In the genomic region with DNA sequence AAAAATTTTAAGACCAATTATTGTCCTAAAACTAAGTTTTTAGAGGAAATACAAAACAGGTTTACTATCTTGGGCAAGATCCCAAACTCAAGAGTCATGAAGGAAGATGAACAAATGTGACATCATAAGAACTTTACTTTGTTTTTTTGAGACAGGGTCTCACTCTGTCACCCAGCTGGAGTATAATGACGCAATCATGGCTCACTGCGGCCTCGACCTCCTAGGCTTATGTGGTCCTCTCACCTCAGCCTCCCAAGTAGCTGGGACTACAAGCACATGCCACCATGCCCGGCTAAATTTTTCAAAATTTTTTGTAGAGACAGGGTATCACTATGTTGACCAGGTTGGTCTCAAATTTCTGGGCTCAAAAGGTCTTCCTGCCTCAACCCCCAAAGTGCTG, we compare ENCODE assay signal across 24 cellular contexts.
A peak's percentile ranks its signal among the peaks of the same experiment; 100 is the strongest.
DNase-seq lines count a peak whose midpoint lies in the region; ATAC-seq, FAIRE-seq and TF ChIP-seq lines count a peak whose summit lies in the region.
"Had no signal": no experiment of that assay in that cellular context is flagged by ENCODE, and none has a peak within 500 bp of the region (broad histone marks: within the 10 kb centered on the region; RNA-seq: fewer than 3 reads in every experiment).

No MANE protein-coding gene starts in this region.

- H3K4me1 ChIP-seq in H1 (replicated peaks in 1 of 4; ENCODE audit: control insufficient read depth in 3 of 4, insufficient read depth in 4 of 4, low read length in 3 of 4) (peaks cover 0 to 3% (median 2%) of the 10 kb centered on the region in 4 experiments; a peak in 4 of 7 replicates), trophoblast cell (ENCODE audit: control insufficient read depth in 1 of 2, insufficient read depth in 2 of 2, low read length in 2 of 2) (no peaks in the 10 kb centered on the region)
- H3K4me1 ChIP-seq: Caco-2 had no signal

- H4K12ac ChIP-seq in trophoblast cell (ENCODE audit: low read depth, low read length): peak overlapping the region; percentile 62

- FAIRE-seq in D721Med (lab: Jason Lieb, UNC) (no peak), H1 (lab: Jason Lieb, UNC) (no peak)
- FAIRE-seq: A204.1, GM12891, GM18507 had no signal

- H3K14ac ChIP-seq in H1 (ENCODE audit: insufficient read length) (no peak overlapping the region), trophoblast cell (ENCODE audit: low read length) (no peak overlapping the region)

- H3K4me1 Mint-ChIP-seq in activated CD8-positive, alpha-beta memory T cell treated with anti-CD3 and anti-CD28 coated beads, Interleukin-2, amount 10 ng/mL, durations not matched to agents 7 days and 5 days: no peaks in the 10 kb centered on the region
- H3K4me1 Mint-ChIP-seq: CD4-positive, CD25-positive, alpha-beta regulatory T cell had no signal

- no peak overlapping the region for H3K4me3 Mint-ChIP-seq in activated CD8-positive, alpha-beta memory T cell treated with anti-CD3 and anti-CD28 coated beads, Interleukin-2, amount 10 ng/mL, durations not matched to agents 7 days and 5 days
- H3K4me3 Mint-ChIP-seq: B cell; CD4-positive, CD25-positive, alpha-beta regulatory T cell; CD8-positive, alpha-beta T cell had no signal

- CTCF ChIA-PET in activated CD8-positive, alpha-beta memory T cell treated with anti-CD3 and anti-CD28 coated beads, Interleukin-2, amount 10 ng/mL, durations not matched to agents 7 days and 5 days (lab: Charles Lee): no interaction called here
- CTCF ChIA-PET in H1 (lab: Charles Lee; ENCODE audit: partially characterized antibody): interaction anchor here (0.7 to 2.2 kb wide), 5 partner anchors 9 to 354 kb away, joined by 3 to 5 read pairs (median 3); no protein-coding TSS in a partner anchor

- TF ChIP-seq RAD21 in H1 (IDR thresholded peaks at IDR 0.05 in 1 of 2, conservative IDR thresholded peaks at IDR 0.05 in 1 of 2; ENCODE audit: low read depth in 2 of 2, low read length in 2 of 2): no peak

- no peak overlapping the region for H2BK120ac ChIP-seq in H1 (replicated peaks; ENCODE audit: low read depth, low read length)
- no peak overlapping the region for H2BK120ac ChIP-seq in trophoblast cell (ENCODE audit: insufficient read depth, low read length, poor library complexity)

- H2AK5ac ChIP-seq in H1 (ENCODE audit: low read depth, low read length): no peak overlapping the region
- no peak overlapping the region for H2AK5ac ChIP-seq in trophoblast cell (ENCODE audit: low read length)

- H3K9me3 ChIP-seq in H1 (ENCODE audit: insufficient read depth in 2 of 2, low read depth in 1 of 2, low read length in 1 of 2) (peaks cover 0 to 4% of the 10 kb centered on the region in 2 experiments; a peak in 1 of 4 replicates), trophoblast cell (ENCODE audit: insufficient read depth, low read depth, low read length) (peaks cover 3% of the 10 kb centered on the region)
- H3K9me3 ChIP-seq: Caco-2 had no signal

- no peaks in the 10 kb centered on the region for H3K23me2 ChIP-seq in H1 (ENCODE audit: low read depth, low read length)

- no peak overlapping the region for H3K56ac ChIP-seq in H1 (replicated peaks; ENCODE audit: insufficient read length, low read depth, low read length)

- H3K23ac ChIP-seq in H1 (ENCODE audit: insufficient read length) (no peak overlapping the region), trophoblast cell (ENCODE audit: low read length) (no peak overlapping the region)

- H3K18ac ChIP-seq in H1 (ENCODE audit: extremely low read depth, low read length) (no peak overlapping the region), trophoblast cell (ENCODE audit: low read length) (no peak overlapping the region)

- H2BK5ac ChIP-seq in H1 (ENCODE audit: low read depth, low read length) (no peak overlapping the region), trophoblast cell (ENCODE audit: low read depth, low read length, poor library complexity) (no peak overlapping the region)

- POLR2A ChIA-PET in H1 (lab: Charles Lee; ENCODE audit: partially characterized antibody): no interaction called here

- H3K4ac ChIP-seq in H1 (replicated peaks; ENCODE audit: insufficient read length, low read depth, low read length): no peak overlapping the region
- no peak overlapping the region for H3K4ac ChIP-seq in trophoblast cell (ENCODE audit: low read depth, low read length)

- H3K36me3 ChIP-seq in H1 (ENCODE audit: control insufficient read depth in 2 of 4, insufficient read depth in 4 of 4, low read length in 3 of 4) (no peaks in the 10 kb centered on the region), trophoblast cell (ENCODE audit: control insufficient read depth in 1 of 2, insufficient read depth in 2 of 2, low read length in 2 of 2) (no peaks in the 10 kb centered on the region)
- H3K36me3 ChIP-seq: BLaER1 had no signal

- H3K9ac ChIP-seq in H1 (replicated peaks in 1 of 4; ENCODE audit: extremely low read depth in 1 of 4, low read depth in 3 of 4, low read length in 3 of 4): no peak overlapping the region
- H3K9ac ChIP-seq in trophoblast cell (ENCODE audit: low read length): no peak overlapping the region
- H3K9ac ChIP-seq: BLaER1 had no signal

- H3K4me2 ChIP-seq in H1 (ENCODE audit: insufficient read depth in 1 of 2, low read depth in 2 of 2, low read length in 2 of 2): no peak overlapping the region
- H3K4me2 ChIP-seq in trophoblast cell (ENCODE audit: low read length): no peak overlapping the region
- H3K4me2 ChIP-seq: BLaER1 had no signal

- H3K27me3 ChIP-seq in H1 (replicated peaks in 1 of 4; ENCODE audit: control insufficient read depth in 3 of 4, extremely low read depth in 1 of 4, insufficient read depth in 3 of 4, low read length in 3 of 4) (peaks cover 1 to 13% (median 9%) of the 10 kb centered on the region in 4 experiments; a peak in 5 of 7 replicates), trophoblast cell (ENCODE audit: insufficient read depth, low read length) (no peaks in the 10 kb centered on the region)
- H3K27me3 ChIP-seq: BLaER1 had no signal

- H3K4me3 ChIP-seq in H1 (ENCODE audit: extremely low read depth in 1 of 4, insufficient read depth in 2 of 4, low read depth in 3 of 4, low read length in 4 of 4) (no peak overlapping the region), trophoblast cell (ENCODE audit: low read depth, low read length) (no peak overlapping the region)
- H3K4me3 ChIP-seq: BLaER1 had no signal

- H2AFZ ChIP-seq in H1 (ENCODE audit: low read length) (no peak overlapping the region), trophoblast cell (ENCODE audit: insufficient read depth, low read length, poor library complexity) (no peak overlapping the region)

- no peaks in the 10 kb centered on the region for H3K9me3 Mint-ChIP-seq in activated CD8-positive, alpha-beta memory T cell treated with anti-CD3 and anti-CD28 coated beads, Interleukin-2, amount 10 ng/mL, durations not matched to agents 7 days and 5 days (ENCODE audit: low read depth)

- no peak overlapping the region for H2BK15ac ChIP-seq in H1 (ENCODE audit: low read length)

- TF ChIP-seq POLR2A in H1 (IDR thresholded peaks at IDR 0.05; ENCODE audit: control extremely low read depth in 1 of 2, low read depth in 2 of 2, low read length in 2 of 2): no peak

- no peak overlapping the region for H4K8ac ChIP-seq in H1 (ENCODE audit: extremely low read depth, insufficient read depth, low read length)
- H4K8ac ChIP-seq in trophoblast cell (ENCODE audit: low read depth, low read length): no peak overlapping the region

- H2BK20ac ChIP-seq in H1 (ENCODE audit: low read length): no peak overlapping the region

- no peak overlapping the region for H3K27ac Mint-ChIP-seq in activated CD8-positive, alpha-beta memory T cell treated with anti-CD3 and anti-CD28 coated beads, Interleukin-2, amount 10 ng/mL, durations not matched to agents 7 days and 5 days
- H3K27ac Mint-ChIP-seq: B cell; CD4-positive, CD25-positive, alpha-beta regulatory T cell; CD8-positive, alpha-beta T cell had no signal

- H2BK12ac ChIP-seq in H1 (ENCODE audit: low read depth, low read length) (no peak overlapping the region), trophoblast cell (ENCODE audit: low read length) (no peak overlapping the region)

- peaks cover 0 to under 1% of the 10 kb centered on the region in 2 experiments for H4K20me1 ChIP-seq in H1 (replicated peaks in 1 of 2; ENCODE audit: control insufficient read depth in 1 of 2, insufficient read depth in 2 of 2, low read length in 2 of 2)
- H4K20me1 ChIP-seq: BLaER1 had no signal

- peaks cover 17% of the 10 kb centered on the region for H3K27me3 Mint-ChIP-seq in activated CD8-positive, alpha-beta memory T cell treated with anti-CD3 and anti-CD28 coated beads, Interleukin-2, amount 10 ng/mL, durations not matched to agents 7 days and 5 days

- no peaks in the 10 kb centered on the region for H3K79me2 ChIP-seq in H1 (ENCODE audit: control insufficient read depth in 1 of 2, insufficient read depth in 2 of 2, low read length in 2 of 2)
- H3K79me2 ChIP-seq in trophoblast cell (ENCODE audit: control insufficient read depth, insufficient read depth, low read length, poor library complexity): no peaks in the 10 kb centered on the region

- H3K79me1 ChIP-seq in H1 (ENCODE audit: low read depth, low read length) (no peaks in the 10 kb centered on the region), trophoblast cell (ENCODE audit: low read length) (no peaks in the 10 kb centered on the region)

- TF ChIP-seq CTCF in D721Med (IDR thresholded peaks at IDR 0.05; ENCODE audit: insufficient read depth, missing control alignments) (no peak), H1 (IDR thresholded peaks at IDR 0.05; ENCODE audit: control extremely low read depth in 1 of 3, insufficient read depth in 1 of 3, low read depth in 1 of 3, low read length in 3 of 3) (no peak)

- WGBS in H1 (ENCODE audit: extremely low coverage in 1 of 2, insufficient coverage in 1 of 2, insufficient read length in 1 of 2, insufficient replicate concordance in 2 of 2, low coverage in 1 of 2, low lambda C conversion rate in 2 of 2, missing lambda C conversion rate in 1 of 2), 2 experiments: 86% methylated on average over 4 of the region's 4 CpGs; no CpG with 5 or more reads in 1 of the 2 experiments
- no CpG with 5 or more reads among the region's 4 CpGs for WGBS in trophoblast cell (ENCODE audit: extremely low coverage, insufficient coverage, insufficient read length)

- H3K36me3 Mint-ChIP-seq in activated CD8-positive, alpha-beta memory T cell treated with anti-CD3 and anti-CD28 coated beads, Interleukin-2, amount 10 ng/mL, durations not matched to agents 7 days and 5 days: no peaks in the 10 kb centered on the region
- H3K36me3 Mint-ChIP-seq: CD4-positive, CD25-positive, alpha-beta regulatory T cell; CD8-positive, alpha-beta T cell had no signal

- no peak for TF ChIP-seq EP300 in H1 (IDR thresholded peaks at IDR 0.05; ENCODE audit: borderline replicate concordance in 1 of 2, low read depth in 2 of 2, low read length in 2 of 2)

- peak; percentile 11 for DNase-seq in activated CD8-positive, alpha-beta memory T cell treated with anti-CD3 and anti-CD28 coated beads for 24 hours
- no peak for DNase-seq in activated CD8-positive, alpha-beta memory T cell treated with anti-CD3 and anti-CD28 coated beads, Interleukin-2, amount 10 ng/mL, durations not matched to agents 7 days and 5 days
- DNase-seq in D721Med (ENCODE audit: insufficient read length, low spot score): peak; percentile 3
- DNase-seq in H1 (ENCODE audit: low read depth in 1 of 2, low spot score in 2 of 2): no peak
- DNase-seq in trophoblast cell: no peak
- DNase-seq in NCI-H748 (lab: John Stamatoyannopoulos, UW; ENCODE audit: unreplicated experiment): no peak
- DNase-seq in DMS53 (lab: John Stamatoyannopoulos, UW): no peak
- DNase-seq: Caco-2; CD4-positive, CD25-positive, alpha-beta regulatory T cell; DMS 273 treated with DMSO at 0.1 percent for 48 hours; DMS79 treated with DMSO at 0.1 percent for 48 hours; GF-D8; GOT3; H7; HCEC 1CT had no signal

- H3K27ac ChIP-seq in H1 (ENCODE audit: low read depth, low read length): no peak overlapping the region
- no peak overlapping the region for H3K27ac ChIP-seq in trophoblast cell (ENCODE audit: low read depth, low read length)
- H3K27ac ChIP-seq: 22Rv1, BLaER1, C4-2B had no signal

- no peak overlapping the region for H4K5ac ChIP-seq in H1 (ENCODE audit: insufficient read length, low read depth, low read length)

- H4K91ac ChIP-seq in H1 (replicated peaks; ENCODE audit: insufficient read length, low read length) (no peak overlapping the region), trophoblast cell (ENCODE audit: low read depth, low read length) (no peak overlapping the region)

- ATAC-seq in activated CD8-positive, alpha-beta memory T cell treated with anti-CD3 and anti-CD28 coated beads, Interleukin-2, amount 10 ng/mL, durations not matched to agents 7 days and 5 days: no peak
- ATAC-seq in GM18870 (IDR thresholded peaks at IDR 0.05; ENCODE audit: unreplicated experiment): no peak
- ATAC-seq: CD8-positive, alpha-beta T cell had no signal

Comparison
In these comparisons a context has a peak if more than half of its experiments do, and no peak if none do; other contexts are left out.
1. DNase-seq: peak in activated CD8-positive, alpha-beta memory T cell treated with anti-CD3 and anti-CD28 coated beads for 24 hours (single experiment) and D721Med (single experiment); none in activated CD8-positive, alpha-beta memory T cell treated with anti-CD3 and anti-CD28 coated beads, Interleukin-2, amount 10 ng/mL, durations not matched to agents 7 days and 5 days (single experiment), H1 (0 of 2), trophoblast cell (0 of 2), NCI-H748 (single experiment) and DMS53 (single experiment).